ENCODE assay signal across 20 cellular contexts in genomic region chr20:25259788-25260254, GRCh38. TPM values are rescaled to one million over a fixed set of nuclear protein-coding genes. Genes with fewer than 3 reads are reported as not detected.
A peak's percentile ranks its signal among the peaks of the same experiment; 100 is the strongest.
DNase-seq lines count a peak whose midpoint lies in the region; ATAC-seq and TF ChIP-seq lines count a peak whose summit lies in the region.
"Had no signal": no experiment of that assay in that cellular context is flagged by ENCODE, and none has a peak within 500 bp of the region (broad histone marks: within the 10 kb centered on the region; RNA-seq: fewer than 3 reads in every experiment).

No MANE protein-coding gene starts in this region.

- peak overlapping the region in 2 of 4 donors; percentile 32 to 56 for H3K27ac ChIP-seq in Peyer's patch
- H3K27ac ChIP-seq: thoracic aorta had no signal

- peak overlapping the region; percentile 90 for H3K27ac Mint-ChIP-seq in activated naive CD8-positive, alpha-beta T cell treated with anti-CD3 and anti-CD28 coated beads, Interleukin-2, amount 10 ng/mL, durations not matched to agents 7 days and 5 days
- peak overlapping the region; percentile 33 for H3K27ac Mint-ChIP-seq in progenitor cell of endocrine pancreas
- H3K27ac Mint-ChIP-seq in HFFc6 = no peak overlapping the region
- H3K27ac Mint-ChIP-seq: T-helper 1 cell treated with Interleukin-12 subunit alpha and Interleukin-12 subunit beta and Interleukin-4 antibody, amounts not matched to agents 30 μg/mL and 1 μg/mL, for 36 hours; WTC11 had no signal

- H3K9me3 Mint-ChIP-seq in activated naive CD8-positive, alpha-beta T cell treated with anti-CD3 and anti-CD28 coated beads, Interleukin-2, amount 10 ng/mL, durations not matched to agents 7 days and 5 days = peaks cover 6% of the 10 kb centered on the region
- peaks cover 16% of the 10 kb centered on the region for H3K9me3 Mint-ChIP-seq in progenitor cell of endocrine pancreas (ENCODE audit: low read depth)
- peaks cover 6% of the 10 kb centered on the region; the same call in 1 of the 2 replicates for H3K9me3 Mint-ChIP-seq in HFFc6
- H3K9me3 Mint-ChIP-seq: T-helper 1 cell treated with Interleukin-12 subunit alpha and Interleukin-12 subunit beta and Interleukin-4 antibody, amounts not matched to agents 30 μg/mL and 1 μg/mL, for 36 hours had no signal

- no peak overlapping the region for H3K4me3 ChIP-seq in Peyer's patch
- H3K4me3 ChIP-seq: thoracic aorta had no signal

- POLR2A ChIA-PET in activated naive CD8-positive, alpha-beta T cell treated with anti-CD3 and anti-CD28 coated beads, Interleukin-2, amount 10 ng/mL, durations not matched to agents 7 days and 5 days (lab: Charles Lee) = interaction anchor here (1.8 to 3.2 kb wide), 2 partner anchors 12 to 39 kb away, joined by 4 to 9 read pairs; partner anchors contain the start of gene PYGB

- H3K27me3 Mint-ChIP-seq in activated naive CD8-positive, alpha-beta T cell treated with anti-CD3 and anti-CD28 coated beads, Interleukin-2, amount 10 ng/mL, durations not matched to agents 7 days and 5 days = no peaks in the 10 kb centered on the region
- H3K27me3 Mint-ChIP-seq in progenitor cell of endocrine pancreas (no peaks in the 10 kb centered on the region), HFFc6 (ENCODE audit: insufficient read depth) (no peaks in the 10 kb centered on the region; the same call in 1 of the 2 replicates)

- H3K9me3 ChIP-seq in Peyer's patch = no peaks in the 10 kb centered on the region
- H3K9me3 ChIP-seq: thoracic aorta had no signal

- H3K36me3 Mint-ChIP-seq in activated naive CD8-positive, alpha-beta T cell treated with anti-CD3 and anti-CD28 coated beads, Interleukin-2, amount 10 ng/mL, durations not matched to agents 7 days and 5 days = peaks cover 35% of the 10 kb centered on the region
- H3K36me3 Mint-ChIP-seq in progenitor cell of endocrine pancreas (ENCODE audit: insufficient read depth) = peaks cover 47% of the 10 kb centered on the region
- H3K36me3 Mint-ChIP-seq in HFFc6 (ENCODE audit: low read depth) = peaks cover 53% of the 10 kb centered on the region

- peaks cover 0 to 45% (median 2%) of the 10 kb centered on the region in 4 donors for H3K4me1 ChIP-seq in Peyer's patch

- peak; percentile 50 for ATAC-seq in GM19351 (IDR thresholded peaks at IDR 0.05; ENCODE audit: unreplicated experiment)
- peak; percentile 63 for ATAC-seq in activated naive CD8-positive, alpha-beta T cell treated with anti-CD3 and anti-CD28 coated beads, Interleukin-2, amount 10 ng/mL, durations not matched to agents 7 days and 5 days (ENCODE audit: low read depth)
- no peak for ATAC-seq in GM18502 (IDR thresholded peaks at IDR 0.05; ENCODE audit: poor library complexity, unreplicated experiment)
- ATAC-seq: right cardiac atrium, Right ventricle myocardium inferior, WTC11 had no signal

- DNase-seq in Peyer's patch = peak in 2 of 3 donors; percentile 14 to 51
- DNase-seq in activated naive CD8-positive, alpha-beta T cell treated with anti-CD3 and anti-CD28 coated beads, Interleukin-2, amount 10 ng/mL, durations not matched to agents 7 days and 5 days = no peak
- DNase-seq in progenitor cell of endocrine pancreas (ENCODE audit: low spot score, unreplicated experiment) = no peak
- no peak for DNase-seq in GOT3 (lab: John Stamatoyannopoulos, UW)
- no peak for DNase-seq in HFFc6
- DNase-seq: cerebellar nuclear complex, DMS 273 treated with DMSO at 0.1 percent for 48 hours, GF-D8, kidney glomerular epithelial cell, mesendoderm, NCI-H2081, NCI-H510A treated with DMSO at 0.1 percent for 48 hours had no signal

- H3K4me3 Mint-ChIP-seq in activated naive CD8-positive, alpha-beta T cell treated with anti-CD3 and anti-CD28 coated beads, Interleukin-2, amount 10 ng/mL, durations not matched to agents 7 days and 5 days = peak overlapping the region; percentile 69
- H3K4me3 Mint-ChIP-seq in progenitor cell of endocrine pancreas (ENCODE audit: low read depth) (no peak overlapping the region), HFFc6 (no peak overlapping the region)
- H3K4me3 Mint-ChIP-seq: neural crest cell; T-helper 1 cell treated with Interleukin-12 subunit alpha and Interleukin-12 subunit beta and Interleukin-4 antibody, amounts not matched to agents 30 μg/mL and 1 μg/mL, for 36 hours; WTC11 had no signal

- no peaks in the 10 kb centered on the region for H3K27me3 ChIP-seq in Peyer's patch

- H3K36me3 ChIP-seq in Peyer's patch = peaks cover 0 to 27% (median 0%) of the 10 kb centered on the region in 3 donors

- TF ChIP-seq CTCF in Peyer's patch (IDR thresholded peaks at IDR 0.05) (peak in 3 of 6 experiments; percentile 6 to 30 (median 8)), progenitor cell of endocrine pancreas (IDR thresholded peaks at IDR 0.05; ENCODE audit: unreplicated experiment) (no peak), HFFc6 (IDR thresholded peaks at IDR 0.05) (no peak)

- H3K4me1 Mint-ChIP-seq in activated naive CD8-positive, alpha-beta T cell treated with anti-CD3 and anti-CD28 coated beads, Interleukin-2, amount 10 ng/mL, durations not matched to agents 7 days and 5 days = peaks cover 20% of the 10 kb centered on the region
- H3K4me1 Mint-ChIP-seq in progenitor cell of endocrine pancreas (ENCODE audit: low read depth) (no peaks in the 10 kb centered on the region), HFFc6 (ENCODE audit: low read depth) (peaks cover 8% of the 10 kb centered on the region)
- H3K4me1 Mint-ChIP-seq: WTC11 had no signal

- TF ChIP-seq POLR2A in Peyer's patch (IDR thresholded peaks at IDR 0.05) = no peak

RNA-seq across cellular contexts. Expression of gene PYGB, which starts 11.9 kb away (rescaled TPM):
- total RNA-seq in Peyer's patch (100 to 1,000 TPM in 2 of 4 donors, 10 to 100 TPM in 2; 88.3 to 154 (median 124) TPM), progenitor cell of endocrine pancreas (54.4 and 54.9 TPM in 2 replicates)
- total RNA-seq in activated naive CD8-positive, alpha-beta T cell treated with anti-CD3 and anti-CD28 coated beads, Interleukin-2, amount 10 ng/mL, durations not matched to agents 7 days and 5 days = 10 to 100 TPM; 29.3 to 29.5 TPM
- total RNA-seq in HFFc6 (2021; fragmentation: NEBNext Ultra II Directional; extraction: Animal tissue kit (Norgen Biotek cat#: 25700)) = 10 to 100 TPM; 65.4 to 75.6 (median 70.2) TPM

Comparison
In these comparisons a context has a peak if more than half of its experiments do, and no peak if none do; other contexts are left out.
1. DNase-seq: peak in Peyer's patch (2 of 3); none in activated naive CD8-positive, alpha-beta T cell treated with anti-CD3 and anti-CD28 coated beads, Interleukin-2, amount 10 ng/mL, durations not matched to agents 7 days and 5 days (single experiment), progenitor cell of endocrine pancreas (single experiment), GOT3 (single experiment) and HFFc6 (single experiment).